Comparison of ENCODE assay signal across 8 cellular contexts in the genomic region with DNA sequence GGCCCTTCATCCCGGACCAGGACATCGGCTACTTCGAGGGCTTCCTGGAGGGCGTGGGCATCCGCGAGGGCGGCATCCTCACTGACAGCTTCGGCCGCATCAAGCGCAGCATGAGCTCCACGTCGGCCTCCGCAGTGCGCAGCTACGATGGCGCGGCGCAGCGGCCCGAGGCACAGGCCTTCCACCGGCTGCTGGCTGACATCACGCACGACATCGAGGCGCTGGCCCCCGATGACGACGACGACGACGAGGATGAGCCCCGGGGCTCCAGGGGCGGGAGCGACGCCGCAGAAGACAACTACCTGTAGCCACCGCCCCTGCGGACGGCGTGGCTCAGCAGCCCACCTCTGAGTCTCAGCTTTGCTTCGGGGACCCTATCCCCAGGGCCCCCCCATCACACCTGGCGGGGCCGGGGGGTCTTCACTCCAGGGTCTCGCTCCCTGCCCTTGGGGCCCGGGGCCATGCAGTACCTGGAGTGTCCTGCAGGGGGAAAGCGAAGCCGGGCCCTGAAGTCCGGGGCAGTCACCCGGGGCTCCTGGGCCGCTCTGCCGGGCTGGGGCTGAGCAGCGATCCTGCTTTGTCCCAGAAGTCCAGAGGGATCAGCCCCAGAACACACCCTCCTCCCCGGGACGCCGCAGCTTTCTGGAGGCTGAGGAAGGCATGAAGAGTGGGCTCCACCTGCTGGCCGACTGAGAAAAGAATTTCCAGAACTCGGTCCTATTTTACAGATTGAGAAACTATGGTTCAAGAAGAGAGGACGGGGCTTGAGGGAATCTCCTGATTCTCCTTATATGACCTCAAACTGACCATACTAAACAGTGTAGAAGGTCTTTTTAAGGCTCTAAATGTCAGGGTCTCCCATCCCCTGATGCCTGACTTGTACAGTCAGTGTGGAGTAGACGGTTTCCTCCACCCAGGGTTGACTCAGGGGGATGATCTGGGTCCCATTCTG. TPM values are rescaled to one million over a fixed set of nuclear protein-coding genes. Genes with fewer than 3 reads are reported as not detected.
DNase-seq lines count a peak whose midpoint lies in the region; ATAC-seq and TF ChIP-seq lines count a peak whose summit lies in the region.

No MANE protein-coding gene starts in this region.

- WGBS in ovary, 3 donors, result 6 to 15% (median 6%) methylated on average over 39 to 59 of the region's 59 CpGs

- TF ChIP-seq POLR2A in NB4 (IDR thresholded peaks at IDR 0.05; ENCODE audit: extremely low read depth, insufficient read length) (no peak), ovary (IDR thresholded peaks at IDR 0.05) (no peak)

- H3K27ac ChIP-seq in SK-N-MC (no peak overlapping the region), ovary (no peak overlapping the region)

- peak; percentile 71 for TF ChIP-seq CTCF in NB4 (IDR thresholded peaks at IDR 0.05; ENCODE audit: low read depth, low read length)
- peak; percentile 48 to 66 (median 62) for TF ChIP-seq CTCF in ovary (IDR thresholded peaks at IDR 0.05)

- H3K9me3 Mint-ChIP-seq in activated naive CD4-positive, alpha-beta T cell treated with anti-CD3 and anti-CD28 coated beads, Interleukin-2, amount 10 ng/mL, durations not matched to agents 7 days and 5 days, result no peaks in the 10 kb centered on the region

- peaks cover 55% of the 10 kb centered on the region for H3K27me3 Mint-ChIP-seq in activated naive CD4-positive, alpha-beta T cell treated with anti-CD3 and anti-CD28 coated beads, Interleukin-2, amount 10 ng/mL, durations not matched to agents 7 days and 5 days

- intact Hi-C loops in ovary (cut with DNase I), result loop anchor here in 2 of 4 donors (2.0 to 5.0 kb wide), 2 partner anchors 208 to 209 kb away; no protein-coding TSS in a partner anchor

- peaks cover 3% of the 10 kb centered on the region for H3K4me1 ChIP-seq in ovary (ENCODE audit: insufficient read depth)

- no peak for TF ChIP-seq EP300 in ovary (IDR thresholded peaks at IDR 0.05)

- no peaks in the 10 kb centered on the region for H3K36me3 ChIP-seq in SK-N-MC (ENCODE audit: insufficient read depth, low read length)
- H3K36me3 ChIP-seq in ovary, result no peaks in the 10 kb centered on the region

- ATAC-seq in GM21529 (IDR thresholded peaks at IDR 0.05; ENCODE audit: unreplicated experiment), result no peak

- no peak overlapping the region for H3K27ac Mint-ChIP-seq in activated naive CD4-positive, alpha-beta T cell treated with anti-CD3 and anti-CD28 coated beads, Interleukin-2, amount 10 ng/mL, durations not matched to agents 7 days and 5 days

- H3K4me1 Mint-ChIP-seq in activated naive CD4-positive, alpha-beta T cell treated with anti-CD3 and anti-CD28 coated beads, Interleukin-2, amount 10 ng/mL, durations not matched to agents 7 days and 5 days, result peaks cover 3% of the 10 kb centered on the region

- peak; percentile 13 for DNase-seq in GDM1 (lab: John Stamatoyannopoulos, UW)
- peak; percentile 72 for DNase-seq in NB4 (ENCODE audit: low read depth)
- peak; percentile 10 for DNase-seq in SK-N-MC (ENCODE audit: low read depth, low spot score)
- DNase-seq in activated naive CD4-positive, alpha-beta T cell treated with anti-CD3 and anti-CD28 coated beads, Interleukin-2, amount 10 ng/mL, durations not matched to agents 7 days and 5 days, result peak; percentile 70
- DNase-seq in glomerular endothelial cell (ENCODE audit: extremely low read depth, low read depth, low spot score), result peak; percentile 29
- DNase-seq in ovary, result peak; percentile 56 to 77 (median 67)
- DNase-seq in ureter (ENCODE audit: low spot score), result peak; percentile 80

- H3K36me3 Mint-ChIP-seq in activated naive CD4-positive, alpha-beta T cell treated with anti-CD3 and anti-CD28 coated beads, Interleukin-2, amount 10 ng/mL, durations not matched to agents 7 days and 5 days, result no peaks in the 10 kb centered on the region

- no peak overlapping the region for H3K4me3 Mint-ChIP-seq in activated naive CD4-positive, alpha-beta T cell treated with anti-CD3 and anti-CD28 coated beads, Interleukin-2, amount 10 ng/mL, durations not matched to agents 7 days and 5 days

- no peaks in the 10 kb centered on the region for H3K9me3 ChIP-seq in SK-N-MC (ENCODE audit: low read depth, low read length)
- H3K9me3 ChIP-seq in ovary, result no peaks in the 10 kb centered on the region

- no peaks in the 10 kb centered on the region for H3K27me3 ChIP-seq in ovary

- CTCF ChIA-PET in activated naive CD4-positive, alpha-beta T cell treated with anti-CD3 and anti-CD28 coated beads, Interleukin-2, amount 10 ng/mL, durations not matched to agents 7 days and 5 days (lab: Charles Lee), result interaction anchor here (0.6 to 8.4 kb wide), 20 partner anchors 11 to 219 kb away, joined by 3 to 86 read pairs (median 4); a partner anchor contains a TSS

- H3K4me3 ChIP-seq in NB4 (ENCODE audit: low read depth, low read length) (no peak overlapping the region), SK-N-MC (peak overlapping the region; percentile 57), ovary (no peak overlapping the region)

- H3K9ac ChIP-seq in SK-N-MC (ENCODE audit: insufficient read length), result no peak overlapping the region

RNA-seq across cellular contexts. Expression of a gene that starts 20.8 kb away (rescaled TPM):
- total RNA-seq in glomerular endothelial cell (not detected in 2 replicates), ovary (10 to 100 TPM in 1 of 7 donors, 1 to 10 TPM in 6; 1.7 to 11.4 (median 3.3) TPM), ureter (6.1 TPM)
- polyA plus RNA-seq in ovary, result 1 to 10 TPM; 3.4 to 8.9 TPM

RNA-seq across cellular contexts. Expression of a gene that starts 21.0 kb away (rescaled TPM):
- total RNA-seq in glomerular endothelial cell, result 12.3 and 29.1 TPM in 2 replicates
- 1 to 10 TPM; 1.4 to 9.5 (median 2.6) TPM for total RNA-seq in ovary
- 1 to 10 TPM; 8.9 to 9.9 TPM for polyA plus RNA-seq in ovary
- 8.2 TPM for total RNA-seq in ureter

Comparison
In these comparisons a context has a peak if more than half of its experiments do, and no peak if none do; other contexts are left out.
1. DNase-seq: peak in every context shown above with its lines; median percentile 80 in ureter; 72 in NB4; 70 in activated naive CD4-positive, alpha-beta T cell treated with anti-CD3 and anti-CD28 coated beads, Interleukin-2, amount 10 ng/mL, durations not matched to agents 7 days and 5 days; 67 in ovary; 29 in glomerular endothelial cell; 13 in GDM1; 10 in SK-N-MC.